In genomic region chrX:110212299-110212698, GRCh38 we compare ENCODE assay signal across 18 cellular contexts.
DNase-seq lines count a peak whose midpoint lies in the region; ATAC-seq, FAIRE-seq and TF ChIP-seq lines count a peak whose summit lies in the region.
"Had no signal": no experiment of that assay in that cellular context is flagged by ENCODE, and none has a peak within 500 bp of the region (broad histone marks: within the 10 kb centered on the region; RNA-seq: fewer than 3 reads in every experiment).

No MANE protein-coding gene starts in this region.

- no peak for TF ChIP-seq POLR2A in spleen (IDR thresholded peaks at IDR 0.05)

- H3K36me3 Mint-ChIP-seq in endodermal cell (ENCODE audit: low read depth) (peaks cover 12% of the 10 kb centered on the region), neural crest cell (ENCODE audit: low read depth) (peaks cover 3% of the 10 kb centered on the region)

- H3K9me3 Mint-ChIP-seq in endodermal cell (no peaks in the 10 kb centered on the region), neural crest cell (no peaks in the 10 kb centered on the region)
- H3K9me3 Mint-ChIP-seq: activated CD4-positive, alpha-beta T cell treated with anti-CD3 and anti-CD28 coated beads, Interleukin-2, amount 10 ng/mL, durations not matched to agents 24 days and 14 days had no signal

- H3K4me1 Mint-ChIP-seq in endodermal cell, result peaks cover 7% of the 10 kb centered on the region
- H3K4me1 Mint-ChIP-seq in neural crest cell, result peaks cover 28% of the 10 kb centered on the region

- no peaks in the 10 kb centered on the region for H3K27me3 ChIP-seq in endodermal cell (ENCODE audit: control insufficient read depth, insufficient read depth, low read length, poor library complexity, severe bottlenecking)
- H3K27me3 ChIP-seq in spleen (replicated peaks in 1 of 7), result no peaks in the 10 kb centered on the region

- H3K4me3 Mint-ChIP-seq in endodermal cell (no peak overlapping the region), neural crest cell (no peak overlapping the region)
- H3K4me3 Mint-ChIP-seq: activated CD4-positive, alpha-beta T cell treated with anti-CD3 and anti-CD28 coated beads, Interleukin-2, amount 10 ng/mL, durations not matched to agents 24 days and 14 days; CD4-positive, alpha-beta memory T cell had no signal

- FAIRE-seq in GM18507 (lab: Jason Lieb, UNC), result peak; percentile 63
- FAIRE-seq: H54 had no signal

- H3K4me1 ChIP-seq in endodermal cell (ENCODE audit: control insufficient read depth, insufficient read depth, low read length) (no peaks in the 10 kb centered on the region), spleen (no peaks in the 10 kb centered on the region)

- no peak overlapping the region for H3K27ac Mint-ChIP-seq in endodermal cell
- no peak overlapping the region for H3K27ac Mint-ChIP-seq in neural crest cell (ENCODE audit: unreplicated experiment)
- H3K27ac Mint-ChIP-seq: activated CD4-positive, alpha-beta T cell treated with anti-CD3 and anti-CD28 coated beads, Interleukin-2, amount 10 ng/mL, durations not matched to agents 24 days and 14 days; CD4-positive, alpha-beta memory T cell had no signal

- H3K9me3 ChIP-seq in endodermal cell (ENCODE audit: control insufficient read depth, low read length) (no peaks in the 10 kb centered on the region), spleen (no peaks in the 10 kb centered on the region)

- peaks cover 19% of the 10 kb centered on the region for H3K36me3 ChIP-seq in endodermal cell (ENCODE audit: control insufficient read depth, insufficient read depth, low read length)
- no peaks in the 10 kb centered on the region for H3K36me3 ChIP-seq in spleen

- ATAC-seq in GM21786 (IDR thresholded peaks at IDR 0.05; ENCODE audit: unreplicated experiment), result no peak
- ATAC-seq: esophagus mucosa, Right ventricle myocardium inferior had no signal

- 100% methylated on average over 1 to 2 of the region's 3 CpGs for WGBS in endodermal cell (ENCODE audit: insufficient coverage in 1 of 2, insufficient read length in 1 of 2), 2 experiments
- 74 to 96% (median 87%) methylated on average over 3 of the region's 3 CpGs for WGBS in spleen, 5 donors

- intact Hi-C loops in spleen (cut with DNase I; ENCODE audit: low total_unique reads), result no loop called here

- no peak overlapping the region for H3K27ac ChIP-seq in endodermal cell (ENCODE audit: low read depth, low read length)
- H3K27ac ChIP-seq in spleen, result no peak overlapping the region

- no peaks in the 10 kb centered on the region for H3K27me3 Mint-ChIP-seq in endodermal cell (ENCODE audit: insufficient read depth)
- no peaks in the 10 kb centered on the region for H3K27me3 Mint-ChIP-seq in neural crest cell (ENCODE audit: low read depth)
- H3K27me3 Mint-ChIP-seq: activated CD4-positive, alpha-beta T cell treated with anti-CD3 and anti-CD28 coated beads, Interleukin-2, amount 10 ng/mL, durations not matched to agents 24 days and 14 days; CD4-positive, alpha-beta memory T cell had no signal

- H3K4me3 ChIP-seq in endodermal cell (ENCODE audit: low read length) (no peak overlapping the region), spleen (no peak overlapping the region)

- no peak for DNase-seq in GM18507 (ENCODE audit: extremely low spot score, insufficient read length, low read depth)
- peak; percentile 38 for DNase-seq in NCI-H69 (lab: John Stamatoyannopoulos, UW)
- no peak for DNase-seq in endodermal cell
- DNase-seq in neural crest cell (ENCODE audit: low read depth, low spot score), result no peak
- no peak for DNase-seq in spleen
- no peak for DNase-seq in NCI-H774 (lab: John Stamatoyannopoulos, UW)
- DNase-seq in NAMALWA (ENCODE audit: low spot score), result no peak
- DNase-seq: activated CD4-positive, alpha-beta T cell treated with anti-CD3 and anti-CD28 coated beads, Interleukin-2, amount 10 ng/mL, durations not matched to agents 24 days and 14 days; activated T-cell treated with anti-CD3 and anti-CD28 coated beads, Interleukin-2, amount 50 U/mL, for 1 hour; CD4-positive, alpha-beta memory T cell; NCI-H1436; NCI-H526; stimulated activated naive CD4-positive, alpha-beta T cell; T-helper 9 cell had no signal

- H3K9ac ChIP-seq in endodermal cell (ENCODE audit: extremely low read depth, low read length, poor library complexity, severe bottlenecking), result no peak overlapping the region

- TF ChIP-seq CTCF in endodermal cell (conservative IDR thresholded peaks at IDR 0.05) (peak; percentile 70), neural crest cell (conservative IDR thresholded peaks at IDR 0.05) (peak; percentile 52), spleen (IDR thresholded peaks at IDR 0.05 in 8 of 11, conservative IDR thresholded peaks at IDR 0.05 in 3 of 11) (no peak)

Comparison
In these comparisons a context has a peak if more than half of its experiments do, and no peak if none do; other contexts are left out.
1. CTCF ChIP-seq: peak in endodermal cell (single experiment) and neural crest cell (single experiment); none in spleen (0 of 11).